In genomic region chr20:33811763-33812672, GRCh38 we compare ENCODE assay signal across 8 cellular contexts. TPM values are rescaled to one million over a fixed set of nuclear protein-coding genes. Genes with fewer than 3 reads are reported as not detected.
DNase-seq lines count a peak whose midpoint lies in the region; ATAC-seq and TF ChIP-seq lines count a peak whose summit lies in the region.

No MANE protein-coding gene starts in this region.

- H3K27me3 Mint-ChIP-seq in activated CD8-positive, alpha-beta memory T cell treated with anti-CD3 and anti-CD28 coated beads, Interleukin-2, amount 10 ng/mL, durations not matched to agents 7 days and 5 days, result no peaks in the 10 kb centered on the region
- H3K27me3 Mint-ChIP-seq in natural killer cell (ENCODE audit: low read depth in 2 of 2), result no peaks in the 10 kb centered on the region

- H3K27me3 ChIP-seq in thyroid gland, result no peaks in the 10 kb centered on the region

- peak overlapping the region; percentile 96 for H3K27ac Mint-ChIP-seq in activated CD8-positive, alpha-beta memory T cell treated with anti-CD3 and anti-CD28 coated beads, Interleukin-2, amount 10 ng/mL, durations not matched to agents 7 days and 5 days
- H3K27ac Mint-ChIP-seq in natural killer cell, result peak overlapping the region; percentile 93 to 98

- H3K4me1 ChIP-seq in thyroid gland, result peaks cover 26 to 29% of the 10 kb centered on the region in 2 donors

- no peaks in the 10 kb centered on the region for H3K36me3 ChIP-seq in thyroid gland

- peaks cover 21% of the 10 kb centered on the region for H3K36me3 Mint-ChIP-seq in activated CD8-positive, alpha-beta memory T cell treated with anti-CD3 and anti-CD28 coated beads, Interleukin-2, amount 10 ng/mL, durations not matched to agents 7 days and 5 days
- no peaks in the 10 kb centered on the region for H3K36me3 Mint-ChIP-seq in natural killer cell

- no peaks in the 10 kb centered on the region for H3K9me3 Mint-ChIP-seq in activated CD8-positive, alpha-beta memory T cell treated with anti-CD3 and anti-CD28 coated beads, Interleukin-2, amount 10 ng/mL, durations not matched to agents 7 days and 5 days (ENCODE audit: low read depth)
- no peaks in the 10 kb centered on the region for H3K9me3 Mint-ChIP-seq in natural killer cell

- 2% methylated on average over 25 of the region's 25 CpGs for WGBS in thyroid gland, 2 donors

- H3K9me3 ChIP-seq in thyroid gland, result no peaks in the 10 kb centered on the region

- ATAC-seq in GM19438 (IDR thresholded peaks at IDR 0.05; ENCODE audit: low read depth, unreplicated experiment), result peak; percentile 13
- peak; percentile 4 for ATAC-seq in activated CD8-positive, alpha-beta memory T cell treated with anti-CD3 and anti-CD28 coated beads, Interleukin-2, amount 10 ng/mL, durations not matched to agents 7 days and 5 days
- peak in 1 of 3 donors; percentile 17 for ATAC-seq in natural killer cell

- peak overlapping the region; percentile 93 for H3K4me3 ChIP-seq in AG09309 (ENCODE audit: control insufficient read depth, low read depth, low read length)
- H3K4me3 ChIP-seq in NB4 (ENCODE audit: low read depth, low read length), result peak overlapping the region; percentile 90
- peak overlapping the region; percentile 66 to 90 (median 71) for H3K4me3 ChIP-seq in thyroid gland (replicated peaks in 1 of 3)

- CTCF ChIA-PET in activated CD8-positive, alpha-beta memory T cell treated with anti-CD3 and anti-CD28 coated beads, Interleukin-2, amount 10 ng/mL, durations not matched to agents 7 days and 5 days (lab: Charles Lee), result interaction anchor here (0.7 to 2.8 kb wide), 6 partner anchors 13 to 257 kb away, joined by 3 to 12 read pairs (median 3); no protein-coding TSS in a partner anchor

- TF ChIP-seq CTCF in AG09309 (IDR thresholded peaks at IDR 0.05; ENCODE audit: control insufficient read depth, insufficient read depth, low read depth, low read length, missing control alignments), result no peak
- no peak for TF ChIP-seq CTCF in NB4 (IDR thresholded peaks at IDR 0.05; ENCODE audit: low read depth, low read length)
- TF ChIP-seq CTCF in natural killer cell (IDR thresholded peaks at IDR 0.05), result no peak
- TF ChIP-seq CTCF in thyroid gland (IDR thresholded peaks at IDR 0.05), result no peak

- H3K27ac ChIP-seq in thyroid gland, result peak overlapping the region; percentile 78 to 95 (median 86)

- peaks cover 32% of the 10 kb centered on the region for H3K4me1 Mint-ChIP-seq in activated CD8-positive, alpha-beta memory T cell treated with anti-CD3 and anti-CD28 coated beads, Interleukin-2, amount 10 ng/mL, durations not matched to agents 7 days and 5 days
- peaks cover 36 to 47% of the 10 kb centered on the region in 2 donors for H3K4me1 Mint-ChIP-seq in natural killer cell

- DNase-seq in AG09309 (ENCODE audit: low read depth) (peak; percentile 48), NB4 (ENCODE audit: low read depth) (peak; percentile 87), fibroblast of gingiva (ENCODE audit: low read depth) (peak; percentile 71), natural killer cell (peak; percentile 55), thyroid gland (peak; percentile 45 to 55), GM19240 (ENCODE audit: insufficient read length, low spot score) (no peak)
- DNase-seq in activated CD8-positive, alpha-beta memory T cell treated with anti-CD3 and anti-CD28 coated beads, Interleukin-2, amount 10 ng/mL, durations not matched to agents 7 days and 5 days, result peak; percentile 57

- TF ChIP-seq POLR2A in NB4 (IDR thresholded peaks at IDR 0.05; ENCODE audit: extremely low read depth, insufficient read length) (no peak), thyroid gland (IDR thresholded peaks at IDR 0.05) (no peak)

- intact Hi-C loops in natural killer cell (cut with micrococcal nuclease), result loop anchor here (1.0 to 5.0 kb wide), 3 partner anchors 92 to 300 kb away; partner anchors contain the start of genes EIF2S2, PXMP4 and RALY
- intact Hi-C loops in thyroid gland (cut with DNase I), result no loop called here

- H3K4me3 Mint-ChIP-seq in activated CD8-positive, alpha-beta memory T cell treated with anti-CD3 and anti-CD28 coated beads, Interleukin-2, amount 10 ng/mL, durations not matched to agents 7 days and 5 days, result peak overlapping the region; percentile 100
- peak overlapping the region; percentile 92 for H3K4me3 Mint-ChIP-seq in natural killer cell

RNA-seq across cellular contexts. Expression of gene CHMP4B, which starts 0.9 kb away (rescaled TPM):
- 10 to 100 TPM; 79.4 to 81.9 TPM for total RNA-seq in activated CD8-positive, alpha-beta memory T cell treated with anti-CD3 and anti-CD28 coated beads, Interleukin-2, amount 10 ng/mL, durations not matched to agents 7 days and 5 days
- total RNA-seq in natural killer cell, result 10 to 100 TPM; 63.7 to 74.0 (median 70.0) TPM
- 10 to 100 TPM; 70.3 to 93.5 (median 85.7) TPM for total RNA-seq in thyroid gland
